ENCODE assay signal across 1 cellular context in genomic region chr1:203795382-203796222, GRCh38.
A peak's percentile ranks its signal among the peaks of the same experiment; 100 is the strongest.
TF ChIP-seq lines count a peak whose summit lies in the region.

ZBED6 (plus strand) TSS chr1:203795623; CDS start chr1:203797523, 1,900 bp downstream.
ZC3H11A (plus strand) TSS chr1:203795623; CDS start chr1:203817071, 21,448 bp downstream.

TF ChIP-seq in HepG2, 621 proteins besides CTCF, POLR2A, EP300 and RAD21 (continued from another document and continues in another):
- TF ChIP-seq NR0B2 (CRISPR knock-in tag; IDR thresholded peaks at IDR 0.05) (no peak), NFKBIZ (CRISPR knock-in tag; IDR thresholded peaks at IDR 0.05) (0 out of 2 replicates have a peak, but pooled peaks have one; percentile 48), ZBTB46 (CRISPR knock-in tag; IDR thresholded peaks at IDR 0.05; ENCODE audit: borderline replicate concordance) (no peak), ATM (IDR thresholded peaks at IDR 0.05; ENCODE audit: borderline replicate concordance) (no peak), MXI1 (IDR thresholded peaks at IDR 0.05; ENCODE audit: borderline replicate concordance, low read depth, low read length) (peak; percentile 32; the same call in 1 of the 3 replicates), ZBTB2 (CRISPR knock-in tag; IDR thresholded peaks at IDR 0.05; ENCODE audit: low read depth) (peak; percentile 55), IRF9 (CRISPR knock-in tag; IDR thresholded peaks at IDR 0.05; ENCODE audit: borderline replicate concordance) (peak; percentile 73; the same call in 1 of the 2 replicates), DBP (CRISPR knock-in tag; IDR thresholded peaks at IDR 0.05; ENCODE audit: not compliant biosample characterization) (no peak), SNRNP70 (IDR thresholded peaks at IDR 0.05; ENCODE audit: low read depth, low read length) (no peak), FUBP1 (CRISPR knock-in tag; IDR thresholded peaks at IDR 0.05; ENCODE audit: borderline replicate concordance) (no peak), ZNF160 (CRISPR knock-in tag; IDR thresholded peaks at IDR 0.05) (peak; percentile 63; the same call in 1 of the 2 replicates), KLF12 (CRISPR knock-in tag; IDR thresholded peaks at IDR 0.05; ENCODE audit: borderline replicate concordance) (peak; percentile 68; the same call in 1 of the 2 replicates), ELF3 (CRISPR knock-in tag; IDR thresholded peaks at IDR 0.05) (peak; percentile 68; the same call in 1 of the 2 replicates), YEATS4 (CRISPR knock-in tag; IDR thresholded peaks at IDR 0.05; ENCODE audit: borderline replicate concordance) (peak; percentile 93), THAP11 (CRISPR knock-in tag; IDR thresholded peaks at IDR 0.05) (peak; percentile 98), SRY (CRISPR knock-in tag; IDR thresholded peaks at IDR 0.05) (no peak), ZNF234 (CRISPR knock-in tag; conservative IDR thresholded peaks at IDR 0.05) (no peak; the same call in 1 of the 2 replicates), ZNF556 (CRISPR knock-in tag; IDR thresholded peaks at IDR 0.05; ENCODE audit: borderline replicate concordance) (0 out of 2 replicates have a peak, but pooled peaks have one; percentile 50), DRAP1 (CRISPR knock-in tag; IDR thresholded peaks at IDR 0.05) (peak; percentile 74), PAX8 (CRISPR knock-in tag; IDR thresholded peaks at IDR 0.05; ENCODE audit: borderline replicate concordance) (no peak), U2AF1 (optimal IDR thresholded peaks at IDR 0.05; ENCODE audit: low read depth, low read length) (no peak), MTF1 (CRISPR knock-in tag; IDR thresholded peaks at IDR 0.05) (no peak), ATF2 (CRISPR knock-in tag; IDR thresholded peaks at IDR 0.05) (peak; percentile 77), PRMT3 (CRISPR knock-in tag; IDR thresholded peaks at IDR 0.05; ENCODE audit: borderline replicate concordance, low read depth) (no peak), ZNF430 (CRISPR knock-in tag; IDR thresholded peaks at IDR 0.05) (no peak; the same call in 1 of the 2 replicates), ZNF772 (CRISPR knock-in tag; IDR thresholded peaks at IDR 0.05) (peak; percentile 52; the same call in 1 of the 2 replicates), CENPBD1 (CRISPR knock-in tag; IDR thresholded peaks at IDR 0.05; ENCODE audit: borderline replicate concordance, low read depth) (no peak), FOSL2 (CRISPR knock-in tag; IDR thresholded peaks at IDR 0.05) (peak; percentile 39), ZNF512 (CRISPR knock-in tag; IDR thresholded peaks at IDR 0.05) (no peak), AGO2 (optimal IDR thresholded peaks at IDR 0.05; ENCODE audit: low read depth, low read length) (no peak), ZNF713 (CRISPR knock-in tag; IDR thresholded peaks at IDR 0.05) (no peak), ZBTB21 (CRISPR knock-in tag; IDR thresholded peaks at IDR 0.05) (no peak), FOSL1 (CRISPR knock-in tag; IDR thresholded peaks at IDR 0.05; ENCODE audit: borderline replicate concordance) (no peak), NFRKB (IDR thresholded peaks at IDR 0.05) (peak; percentile 90), HDAC2 (CRISPR knock-in tag; IDR thresholded peaks at IDR 0.05) (peak; percentile 39; the same call in 1 of the 2 replicates), E2F1 (CRISPR knock-in tag; IDR thresholded peaks at IDR 0.05) (peak; percentile 25; the same call in 1 of the 2 replicates), ZC3H13 (CRISPR knock-in tag; IDR thresholded peaks at IDR 0.05) (no peak), ZNF691 (CRISPR knock-in tag; IDR thresholded peaks at IDR 0.05; ENCODE audit: borderline replicate concordance, low read depth) (no peak), DNMT3B (CRISPR knock-in tag; conservative IDR thresholded peaks at IDR 0.05) (no peak), MTF2 (CRISPR knock-in tag; IDR thresholded peaks at IDR 0.05; ENCODE audit: borderline replicate concordance) (no peak), ZNF614 (CRISPR knock-in tag; IDR thresholded peaks at IDR 0.05; ENCODE audit: borderline replicate concordance) (peak; percentile 74), ZFAT (CRISPR knock-in tag; conservative IDR thresholded peaks at IDR 0.05) (no peak), HMGA1 (CRISPR knock-in tag; conservative IDR thresholded peaks at IDR 0.05) (no peak), ZFYVE20 (CRISPR knock-in tag; IDR thresholded peaks at IDR 0.05; ENCODE audit: borderline replicate concordance, low read depth) (no peak), ZBTB20 (CRISPR knock-in tag; IDR thresholded peaks at IDR 0.05; ENCODE audit: borderline replicate concordance, low read depth) (peak; percentile 66; the same call in 1 of the 2 replicates), REL (CRISPR knock-in tag; conservative IDR thresholded peaks at IDR 0.05) (0 out of 2 replicates have a peak, but pooled peaks have one; percentile 50), RBAK (CRISPR knock-in tag; IDR thresholded peaks at IDR 0.05) (no peak), ATF4 (CRISPR knock-in tag; IDR thresholded peaks at IDR 0.05) (no peak), ZNF607 (CRISPR knock-in tag; IDR thresholded peaks at IDR 0.05; ENCODE audit: borderline replicate concordance) (peak; percentile 78; the same call in 1 of the 2 replicates), FOXM1 (CRISPR knock-in tag; IDR thresholded peaks at IDR 0.05) (no peak), FIP1L1 (IDR thresholded peaks at IDR 0.05; ENCODE audit: borderline replicate concordance, insufficient read depth, low read depth, low read length) (no peak), SMC3 (IDR thresholded peaks at IDR 0.05; ENCODE audit: low read length) (no peak), ZNF530 (CRISPR knock-in tag; IDR thresholded peaks at IDR 0.05; ENCODE audit: low read depth) (no peak), MATR3 (CRISPR knock-in tag; IDR thresholded peaks at IDR 0.05) (no peak), ZFP36 (IDR thresholded peaks at IDR 0.05; ENCODE audit: borderline replicate concordance, low read depth, low read length, partially characterized antibody) (no peak)
